ENCODE assay signal across 8 cellular contexts in the genomic region with DNA sequence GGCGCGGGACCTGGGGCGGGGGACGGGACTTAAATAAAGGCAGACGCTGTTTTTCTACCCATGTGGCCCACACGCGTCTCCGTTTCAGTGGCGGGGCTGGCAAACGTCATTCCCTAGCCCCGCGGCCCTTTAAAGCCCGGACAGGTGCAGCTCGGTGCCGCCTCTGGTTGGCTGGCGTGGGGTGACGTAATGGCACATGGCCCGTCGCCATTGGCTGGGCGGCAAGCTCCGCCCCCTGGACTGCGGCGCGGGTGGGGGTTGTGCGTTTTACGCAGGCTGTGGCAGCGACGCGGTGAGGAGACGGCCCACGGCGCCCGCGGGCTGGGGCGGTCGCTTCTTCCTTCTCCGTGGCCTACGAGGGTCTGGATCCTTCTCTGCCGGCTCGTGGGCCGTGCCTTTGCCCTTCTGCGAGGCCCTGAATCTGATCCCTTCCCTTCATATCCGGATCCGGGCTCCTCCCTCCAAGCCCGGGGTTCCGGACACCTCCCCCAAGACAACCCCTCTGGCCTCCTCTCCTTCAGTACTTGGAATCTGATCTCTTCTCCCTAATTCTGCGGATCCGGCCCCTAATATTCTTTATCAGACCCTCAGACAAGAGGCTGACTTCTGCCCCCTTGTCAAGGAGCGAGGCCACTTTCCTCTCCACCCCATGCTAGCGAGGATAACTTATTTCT. TPM values are rescaled to one million over a fixed set of nuclear protein-coding genes. Genes with fewer than 3 reads are reported as not detected.
A peak's percentile ranks its signal among the peaks of the same experiment; 100 is the strongest.
DNase-seq lines count a peak whose midpoint lies in the region; ATAC-seq and TF ChIP-seq lines count a peak whose summit lies in the region.

A gene with protein sequence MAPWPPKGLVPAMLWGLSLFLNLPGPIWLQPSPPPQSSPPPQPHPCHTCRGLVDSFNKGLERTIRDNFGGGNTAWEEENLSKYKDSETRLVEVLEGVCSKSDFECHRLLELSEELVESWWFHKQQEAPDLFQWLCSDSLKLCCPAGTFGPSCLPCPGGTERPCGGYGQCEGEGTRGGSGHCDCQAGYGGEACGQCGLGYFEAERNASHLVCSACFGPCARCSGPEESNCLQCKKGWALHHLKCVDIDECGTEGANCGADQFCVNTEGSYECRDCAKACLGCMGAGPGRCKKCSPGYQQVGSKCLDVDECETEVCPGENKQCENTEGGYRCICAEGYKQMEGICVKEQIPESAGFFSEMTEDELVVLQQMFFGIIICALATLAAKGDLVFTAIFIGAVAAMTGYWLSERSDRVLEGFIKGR (plus strand): TSS at position 274 of the 674 bp plus-strand sequence. CDS start 605 bp downstream, outside the sequence.

- H3K36me3 ChIP-seq in HEK293 (ENCODE audit: control insufficient read depth in 2 of 2, insufficient read depth in 1 of 2, low read length in 2 of 2) (peaks cover 6 to 49% of the 10 kb centered on the region in 2 experiments), suprapubic skin (peaks cover 25% of the 10 kb centered on the region)

- TF ChIP-seq CTCF in HEK293 (tag by site-specific recombination; IDR thresholded peaks at IDR 0.05) (no peak; the same call in 1 of the 2 replicates), suprapubic skin (IDR thresholded peaks at IDR 0.05) (no peak)

- ATAC-seq in SK-N-SH treated with all-trans-retinoic acid at 6 μM for 48 hours: peak; percentile 87

- H3K9me3 ChIP-seq in HEK293 (ENCODE audit: control insufficient read depth, insufficient read depth, low read depth, low read length) (no peaks in the 10 kb centered on the region), suprapubic skin (no peaks in the 10 kb centered on the region)

- peak within 1 kb of the TSS; percentile 95 for H3K27ac ChIP-seq in HEK293 (ENCODE audit: extremely low read depth, low read depth, low read length)
- H3K27ac ChIP-seq in suprapubic skin: peak within 1 kb of the TSS; percentile 84

- H3K4me3 ChIP-seq in HEK293 (ENCODE audit: low read depth, low read length) (peak within 1 kb of the TSS; percentile 74), suprapubic skin (peak within 1 kb of the TSS; percentile 60)

- CTCF ChIA-PET in HEK293 (lab: Yijun Ruan, JAX): interaction anchor here (0.7 to 2.3 kb wide), 10 partner anchors 9 to 213 kb away, joined by 3 to 19 read pairs (median 6); a partner anchor contains a TSS

- peak; percentile 57 to 76 for TF ChIP-seq POLR2A in suprapubic skin (IDR thresholded peaks at IDR 0.05)

- H3K4me1 ChIP-seq in HEK293 (ENCODE audit: control insufficient read depth, insufficient read depth, low read length): 0 out of 2 replicates have a peak, but pooled peaks cover 2% of the 10 kb centered on the region
- H3K4me1 ChIP-seq in suprapubic skin: peaks cover 28% of the 10 kb centered on the region

- DNase-seq in GM03348 (ENCODE audit: low spot score): peak; percentile 96
- peak; percentile 97 for DNase-seq in NAMALWA (ENCODE audit: low spot score)
- DNase-seq in activated naive CD4-positive, alpha-beta T cell treated with anti-CD3 and anti-CD28 coated beads, Interleukin-2, amount 50 U/mL, for 16 hours: peak; percentile 98
- DNase-seq in globus pallidus (ENCODE audit: low spot score): peak; percentile 95
- peak; percentile 96 for DNase-seq in occipital lobe (lab: John Stamatoyannopoulos, UW)
- peak; percentile 97 to 98 for DNase-seq in suprapubic skin (ENCODE audit: low spot score in 2 of 2)

- TF ChIP-seq EP300 in suprapubic skin (IDR thresholded peaks at IDR 0.05): no peak

- POLR2A ChIA-PET in HEK293 (lab: Yijun Ruan, JAX): interaction anchor here (0.6 to 3.9 kb wide), 27 partner anchors 8 to 164 kb away, joined by 3 to 33 read pairs (median 5); a partner anchor contains a TSS

- H3K27me3 ChIP-seq in suprapubic skin: no peaks in the 10 kb centered on the region

- 1% methylated on average over 33 of the region's 50 CpGs for WGBS in suprapubic skin

TF ChIP-seq in HEK293, 187 proteins besides CTCF, POLR2A, EP300 and RAD21 (continues in another document):
- TF ChIP-seq GFI1B (tag by site-specific recombination; IDR thresholded peaks at IDR 0.05) (no peak), ZNF169 (tag by site-specific recombination; IDR thresholded peaks at IDR 0.05) (no peak), KLF7 (tag by site-specific recombination; IDR thresholded peaks at IDR 0.05; ENCODE audit: borderline replicate concordance) (no peak), ZBTB20 (tag by site-specific recombination; IDR thresholded peaks at IDR 0.05) (0 out of 2 replicates have a peak, but pooled peaks have one; percentile 43), IKZF3 (tag by site-specific recombination; IDR thresholded peaks at IDR 0.05) (no peak)
- TF ChIP-seq, protein P1, sequence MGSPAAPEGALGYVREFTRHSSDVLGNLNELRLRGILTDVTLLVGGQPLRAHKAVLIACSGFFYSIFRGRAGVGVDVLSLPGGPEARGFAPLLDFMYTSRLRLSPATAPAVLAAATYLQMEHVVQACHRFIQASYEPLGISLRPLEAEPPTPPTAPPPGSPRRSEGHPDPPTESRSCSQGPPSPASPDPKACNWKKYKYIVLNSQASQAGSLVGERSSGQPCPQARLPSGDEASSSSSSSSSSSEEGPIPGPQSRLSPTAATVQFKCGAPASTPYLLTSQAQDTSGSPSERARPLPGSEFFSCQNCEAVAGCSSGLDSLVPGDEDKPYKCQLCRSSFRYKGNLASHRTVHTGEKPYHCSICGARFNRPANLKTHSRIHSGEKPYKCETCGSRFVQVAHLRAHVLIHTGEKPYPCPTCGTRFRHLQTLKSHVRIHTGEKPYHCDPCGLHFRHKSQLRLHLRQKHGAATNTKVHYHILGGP (tag by site-specific recombination; IDR thresholded peaks at IDR 0.05): no peak
- TF ChIP-seq, protein P2, sequence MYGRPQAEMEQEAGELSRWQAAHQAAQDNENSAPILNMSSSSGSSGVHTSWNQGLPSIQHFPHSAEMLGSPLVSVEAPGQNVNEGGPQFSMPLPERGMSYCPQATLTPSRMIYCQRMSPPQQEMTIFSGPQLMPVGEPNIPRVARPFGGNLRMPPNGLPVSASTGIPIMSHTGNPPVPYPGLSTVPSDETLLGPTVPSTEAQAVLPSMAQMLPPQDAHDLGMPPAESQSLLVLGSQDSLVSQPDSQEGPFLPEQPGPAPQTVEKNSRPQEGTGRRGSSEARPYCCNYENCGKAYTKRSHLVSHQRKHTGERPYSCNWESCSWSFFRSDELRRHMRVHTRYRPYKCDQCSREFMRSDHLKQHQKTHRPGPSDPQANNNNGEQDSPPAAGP (tag by site-specific recombination; IDR thresholded peaks at IDR 0.05): no peak
- TF ChIP-seq, protein P3, sequence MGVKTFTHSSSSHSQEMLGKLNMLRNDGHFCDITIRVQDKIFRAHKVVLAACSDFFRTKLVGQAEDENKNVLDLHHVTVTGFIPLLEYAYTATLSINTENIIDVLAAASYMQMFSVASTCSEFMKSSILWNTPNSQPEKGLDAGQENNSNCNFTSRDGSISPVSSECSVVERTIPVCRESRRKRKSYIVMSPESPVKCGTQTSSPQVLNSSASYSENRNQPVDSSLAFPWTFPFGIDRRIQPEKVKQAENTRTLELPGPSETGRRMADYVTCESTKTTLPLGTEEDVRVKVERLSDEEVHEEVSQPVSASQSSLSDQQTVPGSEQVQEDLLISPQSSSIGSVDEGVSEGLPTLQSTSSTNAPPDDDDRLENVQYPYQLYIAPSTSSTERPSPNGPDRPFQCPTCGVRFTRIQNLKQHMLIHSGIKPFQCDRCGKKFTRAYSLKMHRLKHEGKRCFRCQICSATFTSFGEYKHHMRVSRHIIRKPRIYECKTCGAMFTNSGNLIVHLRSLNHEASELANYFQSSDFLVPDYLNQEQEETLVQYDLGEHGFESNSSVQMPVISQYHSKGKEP (tag by site-specific recombination; IDR thresholded peaks at IDR 0.05): no peak

TF ChIP-seq in SK-N-SH treated with all-trans-retinoic acid at 6 μM for 48 hours, 23 proteins besides CTCF, POLR2A, EP300 and RAD21:
- TF ChIP-seq SNAI2 (CRISPR knock-in tag; IDR thresholded peaks at IDR 0.05) (peak; percentile 88), ISL1 (CRISPR knock-in tag; IDR thresholded peaks at IDR 0.05) (no peak)
- TF ChIP-seq, protein P4, sequence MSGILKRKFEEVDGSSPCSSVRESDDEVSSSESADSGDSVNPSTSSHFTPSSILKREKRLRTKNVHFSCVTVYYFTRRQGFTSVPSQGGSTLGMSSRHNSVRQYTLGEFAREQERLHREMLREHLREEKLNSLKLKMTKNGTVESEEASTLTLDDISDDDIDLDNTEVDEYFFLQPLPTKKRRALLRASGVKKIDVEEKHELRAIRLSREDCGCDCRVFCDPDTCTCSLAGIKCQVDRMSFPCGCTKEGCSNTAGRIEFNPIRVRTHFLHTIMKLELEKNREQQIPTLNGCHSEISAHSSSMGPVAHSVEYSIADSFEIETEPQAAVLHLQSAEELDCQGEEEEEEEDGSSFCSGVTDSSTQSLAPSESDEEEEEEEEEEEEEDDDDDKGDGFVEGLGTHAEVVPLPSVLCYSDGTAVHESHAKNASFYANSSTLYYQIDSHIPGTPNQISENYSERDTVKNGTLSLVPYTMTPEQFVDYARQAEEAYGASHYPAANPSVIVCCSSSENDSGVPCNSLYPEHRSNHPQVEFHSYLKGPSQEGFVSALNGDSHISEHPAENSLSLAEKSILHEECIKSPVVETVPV (CRISPR knock-in tag; IDR thresholded peaks at IDR 0.05): no peak
- TF ChIP-seq, protein P5, sequence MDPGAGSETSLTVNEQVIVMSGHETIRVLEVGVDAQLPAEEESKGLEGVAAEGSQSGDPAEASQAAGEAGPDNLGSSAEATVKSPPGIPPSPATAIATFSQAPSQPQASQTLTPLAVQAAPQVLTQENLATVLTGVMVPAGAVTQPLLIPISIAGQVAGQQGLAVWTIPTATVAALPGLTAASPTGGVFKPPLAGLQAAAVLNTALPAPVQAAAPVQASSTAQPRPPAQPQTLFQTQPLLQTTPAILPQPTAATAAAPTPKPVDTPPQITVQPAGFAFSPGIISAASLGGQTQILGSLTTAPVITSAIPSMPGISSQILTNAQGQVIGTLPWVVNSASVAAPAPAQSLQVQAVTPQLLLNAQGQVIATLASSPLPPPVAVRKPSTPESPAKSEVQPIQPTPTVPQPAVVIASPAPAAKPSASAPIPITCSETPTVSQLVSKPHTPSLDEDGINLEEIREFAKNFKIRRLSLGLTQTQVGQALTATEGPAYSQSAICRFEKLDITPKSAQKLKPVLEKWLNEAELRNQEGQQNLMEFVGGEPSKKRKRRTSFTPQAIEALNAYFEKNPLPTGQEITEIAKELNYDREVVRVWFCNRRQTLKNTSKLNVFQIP (CRISPR knock-in tag; IDR thresholded peaks at IDR 0.05; ENCODE audit: borderline replicate concordance, low read depth): no peak

RNA-seq across cellular contexts. Expression of the gene that starts here (rescaled TPM):
- total RNA-seq in occipital lobe: 17.5 TPM
- 10 to 100 TPM; 18.9 to 46.7 (median 26.0) TPM for total RNA-seq in suprapubic skin

Comparison
In these comparisons a context has a peak if more than half of its experiments do, and no peak if none do; other contexts are left out.
1. Peak in every context shown above with its lines: DNase-seq, ATAC-seq, H3K4me3 ChIP-seq and H3K27ac ChIP-seq.